In genomic region chr1:26723013-26723991, GRCh38 we compare ENCODE assay signal across 8 cellular contexts. TPM values are rescaled to one million over a fixed set of nuclear protein-coding genes. Genes with fewer than 3 reads are reported as not detected.
A peak's percentile ranks its signal among the peaks of the same experiment; 100 is the strongest.
DNase-seq lines count a peak whose midpoint lies in the region; ATAC-seq and TF ChIP-seq lines count a peak whose summit lies in the region.

No MANE protein-coding gene starts in this region.

- TF ChIP-seq POLR2A in uterus (IDR thresholded peaks at IDR 0.05) = no peak

- intact Hi-C loops in head of caudate nucleus (cut with DNase I) = no loop called here
- intact Hi-C loops in uterus (cut with DNase I; ENCODE audit: low total_unique reads) = no loop called here

- peak overlapping the region; percentile 40 for H3K4me3 ChIP-seq in HUES64 (ENCODE audit: low read length)
- no peak overlapping the region for H3K4me3 ChIP-seq in adipocyte (ENCODE audit: low read length)
- no peak overlapping the region for H3K4me3 ChIP-seq in uterus

- DNase-seq in CD1c-positive myeloid dendritic cell (ENCODE audit: extremely low spot score) (peak; percentile 50), RPMI8226 (peak; percentile 88), adipocyte (ENCODE audit: low read depth) (peak; percentile 96), head of caudate nucleus (peak; percentile 50 to 89 (median 71)), nucleus accumbens (lab: John Stamatoyannopoulos, UW) (peak in 53 of 56 donors; percentile 9 to 94 (median 56)), uterus (peak; percentile 82 to 89)

- no peak for TF ChIP-seq CTCF in uterus (IDR thresholded peaks at IDR 0.05)

- H3K27ac ChIP-seq in HUES64 (ENCODE audit: low read depth, low read length) = peak overlapping the region; percentile 56
- peak overlapping the region; percentile 40 to 44 for H3K27ac ChIP-seq in uterus

- 7% methylated on average over 19 of the region's 19 CpGs for WGBS in HUES64

- no peak for ATAC-seq in GM18861 (IDR thresholded peaks at IDR 0.05; ENCODE audit: unreplicated experiment)

- H3K9ac ChIP-seq in HUES64 (ENCODE audit: low read depth, low read length) (peak overlapping the region; percentile 32), adipocyte (ENCODE audit: low read length) (no peak overlapping the region)

- H3K36me3 ChIP-seq in HUES64 (ENCODE audit: insufficient read depth, low read length) (no peaks in the 10 kb centered on the region; the same call in 1 of the 2 replicates), adipocyte (ENCODE audit: control insufficient read depth, insufficient read depth, low read length, severe bottlenecking) (peaks cover 2% of the 10 kb centered on the region), uterus (no peaks in the 10 kb centered on the region)

- H3K27me3 ChIP-seq in HUES64 (ENCODE audit: insufficient read depth, low read length) (no peaks in the 10 kb centered on the region), adipocyte (replicated peaks; ENCODE audit: control insufficient read depth, insufficient read depth, low read length) (no peaks in the 10 kb centered on the region), uterus (no peaks in the 10 kb centered on the region)

- H3K4me1 ChIP-seq in HUES64 (ENCODE audit: insufficient read depth, low read length) (peaks cover 67% of the 10 kb centered on the region), adipocyte (ENCODE audit: control insufficient read depth, insufficient read depth, low read length) (peaks cover 54% of the 10 kb centered on the region), uterus (peaks cover 13 to 25% of the 10 kb centered on the region in 2 donors)

- no peaks in the 10 kb centered on the region for H3K9me3 ChIP-seq in HUES64 (ENCODE audit: insufficient read depth, low read depth, low read length)
- H3K9me3 ChIP-seq in adipocyte (ENCODE audit: control insufficient read depth, low read length) = no peaks in the 10 kb centered on the region
- no peaks in the 10 kb centered on the region for H3K9me3 ChIP-seq in uterus

RNA-seq across cellular contexts. Expression of gene ARID1A, which starts 27.5 kb away (rescaled TPM):
- polyA plus RNA-seq in HUES64 (2013, experiment 1 of 2) = 57.4 TPM
- 60.9 TPM for polyA plus RNA-seq in HUES64 (2013, experiment 2 of 2)
- total RNA-seq in uterus = 100 to 1,000 TPM in 1 of 4 donors, 10 to 100 TPM in 3; 16.7 to 119 (median 41.2) TPM
